16 cellular contexts compared by ENCODE assay signal in the genomic region with DNA sequence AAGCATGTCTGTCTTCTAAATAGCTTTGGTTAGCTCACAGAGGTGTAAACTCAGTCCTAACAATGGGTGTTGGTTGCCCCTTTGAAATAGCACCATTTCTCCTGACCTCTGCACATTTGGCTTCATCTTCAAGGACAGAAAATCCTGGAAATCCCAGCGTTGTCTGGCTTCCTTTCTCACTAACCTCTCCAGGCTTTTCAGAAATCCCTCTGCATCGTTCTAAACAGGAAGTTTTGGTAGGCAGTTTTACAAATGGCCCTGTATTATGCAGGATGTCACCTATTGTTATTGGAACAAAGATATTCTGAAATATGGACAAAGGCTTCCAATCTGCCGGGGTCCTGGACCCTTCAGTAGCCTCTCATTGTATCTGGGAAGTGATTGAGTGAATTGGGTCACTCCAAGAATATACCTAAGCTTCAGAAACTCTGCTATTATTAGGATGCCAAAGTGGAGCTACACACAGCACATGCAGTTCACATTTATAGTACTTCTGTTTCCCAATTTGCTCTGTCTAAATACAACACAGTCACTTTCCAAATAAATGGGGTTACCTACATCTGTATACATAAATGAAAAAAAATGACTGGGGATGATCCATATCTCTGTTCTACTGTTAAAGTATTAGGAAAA.
DNase-seq lines count a peak whose midpoint lies in the region; ATAC-seq, FAIRE-seq and TF ChIP-seq lines count a peak whose summit lies in the region.
"Had no signal": no experiment of that assay in that cellular context is flagged by ENCODE, and none has a peak within 500 bp of the region (broad histone marks: within the 10 kb centered on the region; RNA-seq: fewer than 3 reads in every experiment).

No MANE protein-coding gene starts in this region.

- intact Hi-C loops in right cardiac atrium (cut with DNase I) (loop anchor here in 1 of 4 donors (10.0 kb wide), 1 partner anchor 135 kb away; the partner anchor contains the start of gene KLF6), sigmoid colon (cut with DNase I) (no loop called here)

- H3K9ac ChIP-seq in astrocyte (ENCODE audit: low read length) (no peak overlapping the region), fibroblast of lung (ENCODE audit: insufficient read depth, low read length) (no peak overlapping the region)

- H2AFZ ChIP-seq in astrocyte (ENCODE audit: low read depth, low read length) = peak overlapping the region; percentile 5
- H2AFZ ChIP-seq in fibroblast of lung (ENCODE audit: low read length) = peak overlapping the region; percentile 19

- H3K4me3 ChIP-seq in astrocyte (ENCODE audit: insufficient read depth, low read depth, low read length) = no peak overlapping the region
- H3K4me3 ChIP-seq in fibroblast of lung (replicated peaks in 1 of 4; ENCODE audit: control extremely low read depth in 1 of 4, insufficient read depth in 1 of 4, low read depth in 3 of 4, low read length in 4 of 4) = no peak overlapping the region
- H3K4me3 ChIP-seq in right cardiac atrium (ENCODE audit: low read length) = no peak overlapping the region
- H3K4me3 ChIP-seq in sigmoid colon = no peak overlapping the region
- H3K4me3 ChIP-seq: Peyer's patch had no signal

- peaks cover 8% of the 10 kb centered on the region for H3K4me1 Mint-ChIP-seq in astrocyte (ENCODE audit: low read depth, unreplicated experiment)

- TF ChIP-seq EP300 in sigmoid colon (IDR thresholded peaks at IDR 0.05) = no peak

- H4K20me1 ChIP-seq in astrocyte (ENCODE audit: insufficient read depth, low read length) (no peaks in the 10 kb centered on the region), fibroblast of lung (ENCODE audit: control insufficient read depth, extremely low read depth, insufficient read depth, low read length) (no peaks in the 10 kb centered on the region)

- no peak for FAIRE-seq in astrocyte (lab: Jason Lieb, UNC)
- FAIRE-seq: H1 had no signal

- ATAC-seq in right cardiac atrium (peak in 1 of 2 donors; percentile 77), HG03342 (IDR thresholded peaks at IDR 0.05; ENCODE audit: unreplicated experiment) (no peak)

- peaks cover 3% of the 10 kb centered on the region for H3K36me3 Mint-ChIP-seq in astrocyte (ENCODE audit: low read depth, unreplicated experiment)

- H3K79me2 ChIP-seq in astrocyte (ENCODE audit: insufficient read depth, low read length) (no peaks in the 10 kb centered on the region), fibroblast of lung (ENCODE audit: control insufficient read depth, insufficient read depth, low read length) (no peaks in the 10 kb centered on the region)

- H3K27ac Mint-ChIP-seq in astrocyte (ENCODE audit: unreplicated experiment) = no peak overlapping the region

- no peaks in the 10 kb centered on the region for H3K27me3 ChIP-seq in astrocyte (ENCODE audit: insufficient read depth, low read length)
- no peaks in the 10 kb centered on the region for H3K27me3 ChIP-seq in fibroblast of lung (ENCODE audit: control insufficient read depth, insufficient read depth, low read length)
- H3K27me3 ChIP-seq in right cardiac atrium (ENCODE audit: control insufficient read depth, insufficient read depth) = no peaks in the 10 kb centered on the region
- no peaks in the 10 kb centered on the region for H3K27me3 ChIP-seq in sigmoid colon
- H3K27me3 ChIP-seq: Peyer's patch had no signal

- TF ChIP-seq CTCF in astrocyte (IDR thresholded peaks at IDR 0.05; ENCODE audit: insufficient read depth, low read depth, low read length) (no peak), fibroblast of lung (conservative IDR thresholded peaks at IDR 0.05 in 1 of 2, IDR thresholded peaks at IDR 0.05 in 1 of 2; ENCODE audit: low read depth in 1 of 2, low read length in 2 of 2) (no peak), sigmoid colon (IDR thresholded peaks at IDR 0.05) (no peak)

- no peak overlapping the region for H3K4me3 Mint-ChIP-seq in astrocyte (ENCODE audit: unreplicated experiment)

- no peak for TF ChIP-seq POLR2A in sigmoid colon (IDR thresholded peaks at IDR 0.05)

- 23% methylated on average over 3 of the region's 3 CpGs for WGBS in right cardiac atrium
- WGBS in sigmoid colon, 2 donors = 59 to 62% methylated on average over 3 of the region's 3 CpGs

- no peak overlapping the region for H3K4me2 ChIP-seq in astrocyte (ENCODE audit: low read length)
- H3K4me2 ChIP-seq in fibroblast of lung (ENCODE audit: extremely low read depth, insufficient read depth, low read length) = no peak overlapping the region

- DNase-seq in astrocyte (ENCODE audit: low read depth) = no peak
- no peak for DNase-seq in fibroblast of lung (ENCODE audit: low read depth in 2 of 2)
- DNase-seq in right cardiac atrium = no peak
- no peak for DNase-seq in sigmoid colon
- no peak for DNase-seq in NCI-H748 treated with DMSO at 0.1 percent for 48 hours (lab: John Stamatoyannopoulos, UW)
- no peak for DNase-seq in SIG-M5 treated with dmso at 0.1 percent for 504 hours (lab: John Stamatoyannopoulos, UW; ENCODE audit: unreplicated experiment)
- DNase-seq: EL, MM.1S, NCI-H1930, NCI-H2171, NCI-H446 treated with DMSO at 0.1 percent for 48 hours, NCI-H82, Peyer's patch, SHP77 treated with DMSO at 0.1 percent for 48 hours had no signal

- no peaks in the 10 kb centered on the region for H3K27me3 Mint-ChIP-seq in astrocyte (ENCODE audit: low read depth, unreplicated experiment)

- no peaks in the 10 kb centered on the region for H3K36me3 ChIP-seq in astrocyte (ENCODE audit: insufficient read depth, low read length)
- no peaks in the 10 kb centered on the region for H3K36me3 ChIP-seq in fibroblast of lung (ENCODE audit: control insufficient read depth, insufficient read depth, low read length)
- no peaks in the 10 kb centered on the region for H3K36me3 ChIP-seq in sigmoid colon
- H3K36me3 ChIP-seq: Peyer's patch had no signal

- H3K9me3 Mint-ChIP-seq in astrocyte (ENCODE audit: unreplicated experiment) = peaks cover 16% of the 10 kb centered on the region

- no peak overlapping the region for H3K27ac ChIP-seq in astrocyte (ENCODE audit: low read depth, low read length)
- H3K27ac ChIP-seq in fibroblast of lung (ENCODE audit: insufficient read depth, low read length) = no peak overlapping the region
- H3K27ac ChIP-seq in right cardiac atrium (ENCODE audit: low read length) = peak overlapping the region; percentile 51
- H3K27ac ChIP-seq in sigmoid colon = peak overlapping the region in 3 of 4 donors; percentile 53 to 55 (median 53)

- no peaks in the 10 kb centered on the region for H3K9me3 ChIP-seq in astrocyte (ENCODE audit: insufficient read depth, low read depth, low read length)
- H3K9me3 ChIP-seq in fibroblast of lung (ENCODE audit: control insufficient read depth, insufficient read depth, low read depth, low read length) = no peaks in the 10 kb centered on the region
- no peaks in the 10 kb centered on the region for H3K9me3 ChIP-seq in right cardiac atrium (ENCODE audit: control insufficient read depth, low read length)
- peaks cover 0 to 4% (median 0%) of the 10 kb centered on the region in 4 donors for H3K9me3 ChIP-seq in sigmoid colon
- H3K9me3 ChIP-seq: Peyer's patch had no signal

- H3K4me1 ChIP-seq in astrocyte (ENCODE audit: insufficient read depth, low read length) = peaks cover 8% of the 10 kb centered on the region
- H3K4me1 ChIP-seq in fibroblast of lung (ENCODE audit: control insufficient read depth, extremely low read depth, insufficient read depth, low read length) = no peaks in the 10 kb centered on the region
- H3K4me1 ChIP-seq in right cardiac atrium (ENCODE audit: control insufficient read depth, insufficient read depth, low read length) = no peaks in the 10 kb centered on the region
- H3K4me1 ChIP-seq in sigmoid colon = peaks cover 0 to 17% (median 6%) of the 10 kb centered on the region in 4 donors
- H3K4me1 ChIP-seq: Peyer's patch had no signal

Comparison
In these comparisons a context has a peak if more than half of its experiments do, and no peak if none do; other contexts are left out.
1. H3K27ac ChIP-seq: peak in right cardiac atrium (single experiment) and sigmoid colon (3 of 4); none in astrocyte (single experiment) and fibroblast of lung (single experiment).